ENCODE assay signal across 8 cellular contexts in genomic region chr19:18428837-18429674, GRCh38. TPM values are rescaled to one million over a fixed set of nuclear protein-coding genes. Genes with fewer than 3 reads are reported as not detected.
DNase-seq lines count a peak whose midpoint lies in the region; ATAC-seq, FAIRE-seq and TF ChIP-seq lines count a peak whose summit lies in the region.

No MANE protein-coding gene starts in this region.

- no peaks in the 10 kb centered on the region for H3K36me3 Mint-ChIP-seq in activated B cell treated with CpG ODN at 0.5 μM for 24 hours (ENCODE audit: low read depth)

- H3K4me3 ChIP-seq in kidney (ENCODE audit: low read length in 2 of 2): no peak overlapping the region

- ATAC-seq in GM21737 (IDR thresholded peaks at IDR 0.05; ENCODE audit: unreplicated experiment) (peak; percentile 40), activated B cell treated with CpG ODN at 0.5 μM for 24 hours (ENCODE audit: low read depth) (peak; percentile 76), GM18870 (IDR thresholded peaks at IDR 0.05; ENCODE audit: unreplicated experiment) (no peak)

- TF ChIP-seq CTCF in activated B cell treated with CpG ODN at 0.5 μM for 24 hours (IDR thresholded peaks at IDR 0.05) (no peak), kidney (IDR thresholded peaks at IDR 0.05; ENCODE audit: borderline replicate concordance, extremely low read depth, insufficient read depth) (no peak)

- H3K27me3 Mint-ChIP-seq in activated B cell treated with CpG ODN at 0.5 μM for 24 hours: no peaks in the 10 kb centered on the region

- H3K4me3 Mint-ChIP-seq in activated B cell treated with CpG ODN at 0.5 μM for 24 hours: peak overlapping the region; percentile 69

- H3K27ac Mint-ChIP-seq in activated B cell treated with CpG ODN at 0.5 μM for 24 hours: peak overlapping the region; percentile 72

- POLR2A ChIA-PET in activated B cell treated with CpG ODN at 0.5 μM for 24 hours (lab: Charles Lee): interaction anchor here (0.6 to 2.3 kb wide), 11 partner anchors 8 to 731 kb away, joined by 3 to 12 read pairs (median 4); partner anchors contain the start of genes LSM4 and SSBP4

- peak; percentile 45 for DNase-seq in DMS 273 treated with DMSO at 0.1 percent for 48 hours (lab: John Stamatoyannopoulos, UW)
- peak; percentile 88 for DNase-seq in NCI-H1105 (lab: John Stamatoyannopoulos, UW)
- peak; percentile 90 for DNase-seq in activated B cell treated with CpG ODN at 0.5 μM for 24 hours
- peak; percentile 91 for DNase-seq in central memory CD4-positive, alpha-beta T cell
- peak; percentile 95 for DNase-seq in kidney
- peak; percentile 70 for DNase-seq in stimulated activated CD4-positive, alpha-beta T cell treated with anti-CD3 and anti-CD28 coated beads, Interleukin-4, amount 100 ng/mL, for 1 hour

- no peak for FAIRE-seq in kidney (lab: Jason Lieb, UNC)

- CTCF ChIA-PET in activated B cell treated with CpG ODN at 0.5 μM for 24 hours (lab: Charles Lee): interaction anchor here (0.6 to 1.7 kb wide), 6 partner anchors 9 to 150 kb away, joined by 3 to 5 read pairs (median 3); partner anchors contain the start of gene SSBP4

- H3K27ac ChIP-seq in kidney (ENCODE audit: low read depth in 2 of 2, low read length in 2 of 2): peak overlapping the region; percentile 57 to 65

- intact Hi-C loops in activated B cell treated with CpG ODN at 0.5 μM for 24 hours (cut with micrococcal nuclease) (loop anchor here (1.0 kb wide), 2 partner anchors 8 to 10 kb away; partner anchors contain the start of gene SSBP4), kidney (cut with DNase I) (no loop called here)

- peaks cover 22% of the 10 kb centered on the region for H3K4me1 Mint-ChIP-seq in activated B cell treated with CpG ODN at 0.5 μM for 24 hours

- H3K9me3 Mint-ChIP-seq in activated B cell treated with CpG ODN at 0.5 μM for 24 hours: no peaks in the 10 kb centered on the region

- H3K36me3 ChIP-seq in kidney (ENCODE audit: control insufficient read depth in 1 of 2, insufficient read depth in 2 of 2, low read length in 2 of 2): no peaks in the 10 kb centered on the region

- no peaks in the 10 kb centered on the region for H3K9me3 ChIP-seq in kidney (ENCODE audit: control insufficient read depth in 1 of 2, low read length in 2 of 2)

- peaks cover 0 to 9% of the 10 kb centered on the region in 2 donors for H3K4me1 ChIP-seq in kidney (ENCODE audit: control insufficient read depth in 1 of 2, insufficient read depth in 1 of 2, low read depth in 1 of 2, low read length in 2 of 2)

- peak overlapping the region in 1 of 2 donors; percentile 19 for H3K9ac ChIP-seq in kidney (ENCODE audit: low read length in 2 of 2)

RNA-seq across cellular contexts. Expression of gene ISYNA1, which starts 8.9 kb away (rescaled TPM):
- total RNA-seq in activated B cell treated with CpG ODN at 0.5 μM for 24 hours (5.1 and 6.3 TPM in 2 replicates), kidney (68.6 TPM)
- polyA plus RNA-seq in kidney (ENCODE audit: insufficient read depth, low read depth, low replicate concordance): 101 TPM

RNA-seq across cellular contexts. Expression of gene SSBP4, which starts 9.9 kb away (rescaled TPM):
- total RNA-seq in activated B cell treated with CpG ODN at 0.5 μM for 24 hours (28.5 and 36.6 TPM in 2 replicates), kidney (64.9 TPM)
- 74.9 TPM for polyA plus RNA-seq in kidney (ENCODE audit: insufficient read depth, low read depth, low replicate concordance)

RNA-seq across cellular contexts. Expression of gene LRRC25, which starts 31.6 kb away (rescaled TPM):
- total RNA-seq in activated B cell treated with CpG ODN at 0.5 μM for 24 hours: 0.47 and 0.88 TPM in 2 replicates
- total RNA-seq in kidney: 13.1 TPM
- polyA plus RNA-seq in kidney (ENCODE audit: insufficient read depth, low read depth, low replicate concordance): 2.7 TPM

RNA-seq across cellular contexts. Expression of gene GDF15, which starts 43.1 kb away (rescaled TPM):
- total RNA-seq in activated B cell treated with CpG ODN at 0.5 μM for 24 hours (not detected in 2 replicates), kidney (51.2 TPM)
- polyA plus RNA-seq in kidney (ENCODE audit: insufficient read depth, low read depth, low replicate concordance): 154 TPM

Comparison
In these comparisons a context has a peak if more than half of its experiments do, and no peak if none do; other contexts are left out.
1. DNase-seq: peak in every context shown above with its lines; median percentile 95 in kidney; 91 in central memory CD4-positive, alpha-beta T cell; 90 in activated B cell treated with CpG ODN at 0.5 μM for 24 hours; 88 in NCI-H1105; 70 in stimulated activated CD4-positive, alpha-beta T cell treated with anti-CD3 and anti-CD28 coated beads, Interleukin-4, amount 100 ng/mL, for 1 hour; 45 in DMS 273 treated with DMSO at 0.1 percent for 48 hours.